14 cellular contexts compared by ENCODE assay signal in the genomic region with DNA sequence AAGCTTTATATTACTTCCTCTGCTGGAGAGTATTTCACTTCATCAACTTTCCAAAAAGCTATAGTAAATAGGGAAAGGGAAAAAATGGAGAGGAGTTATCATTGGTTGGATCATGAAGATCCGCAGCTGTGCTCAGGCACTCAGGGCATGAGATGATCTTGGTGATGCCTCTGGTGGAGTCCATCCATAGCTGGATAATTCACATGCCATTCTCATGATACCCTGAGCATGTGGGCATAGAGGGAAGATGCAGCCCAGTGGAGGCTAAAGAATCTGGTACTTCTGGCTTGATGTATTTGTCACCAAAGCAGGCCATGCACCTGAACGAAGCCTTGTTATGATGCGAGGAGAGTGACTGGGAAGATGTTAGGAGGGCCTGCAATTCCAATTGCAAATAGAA.
DNase-seq lines count a peak whose midpoint lies in the region; ATAC-seq and TF ChIP-seq lines count a peak whose summit lies in the region.
"Had no signal": no experiment of that assay in that cellular context is flagged by ENCODE, and none has a peak within 500 bp of the region (broad histone marks: within the 10 kb centered on the region; RNA-seq: fewer than 3 reads in every experiment).

No MANE protein-coding gene starts in this region.

- DNase-seq in activated CD8-positive, alpha-beta memory T cell treated with anti-CD3 and anti-CD28 coated beads for 24 hours: peak; percentile 26
- DNase-seq in activated CD8-positive, alpha-beta memory T cell treated with anti-CD3 and anti-CD28 coated beads, Interleukin-2, amount 10 ng/mL, durations not matched to agents 7 days and 5 days: no peak
- DNase-seq in kidney tubule cell (ENCODE audit: low spot score) (peak; percentile 23), NCI-H446 (lab: John Stamatoyannopoulos, UW) (no peak), chondrocyte (ENCODE audit: low spot score) (no peak), NCI-H69 (lab: John Stamatoyannopoulos, UW) (no peak)
- no peak for DNase-seq in natural killer cell treated with Interleukin-12 subunit alpha and Interleukin-12 subunit beta and Interleukin-15 and Interleukin-18, amount 100 ng/mL, for 72 hours (ENCODE audit: low spot score)
- DNase-seq: 8988T; Calu3; CD8-positive, alpha-beta T cell; DND-41; EL had no signal

- CTCF ChIA-PET in activated CD8-positive, alpha-beta memory T cell treated with anti-CD3 and anti-CD28 coated beads, Interleukin-2, amount 10 ng/mL, durations not matched to agents 7 days and 5 days (lab: Charles Lee): no interaction called here

- no peaks in the 10 kb centered on the region for H3K9me3 Mint-ChIP-seq in activated CD8-positive, alpha-beta memory T cell treated with anti-CD3 and anti-CD28 coated beads, Interleukin-2, amount 10 ng/mL, durations not matched to agents 7 days and 5 days (ENCODE audit: low read depth)
- H3K9me3 Mint-ChIP-seq in natural killer cell treated with Interleukin-12 subunit alpha and Interleukin-12 subunit beta and Interleukin-15 and Interleukin-18, amount 100 ng/mL, for 72 hours: no peaks in the 10 kb centered on the region
- no peaks in the 10 kb centered on the region for H3K9me3 Mint-ChIP-seq in chondrocyte (ENCODE audit: low read depth)
- H3K9me3 Mint-ChIP-seq: CD8-positive, alpha-beta T cell had no signal

- H3K4me1 Mint-ChIP-seq in activated CD8-positive, alpha-beta memory T cell treated with anti-CD3 and anti-CD28 coated beads, Interleukin-2, amount 10 ng/mL, durations not matched to agents 7 days and 5 days: peaks cover 6% of the 10 kb centered on the region
- H3K4me1 Mint-ChIP-seq in natural killer cell treated with Interleukin-12 subunit alpha and Interleukin-12 subunit beta and Interleukin-15 and Interleukin-18, amount 100 ng/mL, for 72 hours (ENCODE audit: low read depth in 2 of 2): peaks cover 14 to 20% of the 10 kb centered on the region in 2 donors
- H3K4me1 Mint-ChIP-seq in chondrocyte (ENCODE audit: low read depth): no peaks in the 10 kb centered on the region

- no peak for ATAC-seq in activated CD8-positive, alpha-beta memory T cell treated with anti-CD3 and anti-CD28 coated beads, Interleukin-2, amount 10 ng/mL, durations not matched to agents 7 days and 5 days
- ATAC-seq in natural killer cell treated with Interleukin-12 subunit alpha and Interleukin-12 subunit beta and Interleukin-15 and Interleukin-18, amount 100 ng/mL, for 72 hours: no peak
- ATAC-seq: CD8-positive, alpha-beta T cell; GM12878 had no signal

- no peaks in the 10 kb centered on the region for H3K27me3 Mint-ChIP-seq in activated CD8-positive, alpha-beta memory T cell treated with anti-CD3 and anti-CD28 coated beads, Interleukin-2, amount 10 ng/mL, durations not matched to agents 7 days and 5 days
- H3K27me3 Mint-ChIP-seq in natural killer cell treated with Interleukin-12 subunit alpha and Interleukin-12 subunit beta and Interleukin-15 and Interleukin-18, amount 100 ng/mL, for 72 hours: no peaks in the 10 kb centered on the region
- no peaks in the 10 kb centered on the region for H3K27me3 Mint-ChIP-seq in chondrocyte (ENCODE audit: low read depth)
- H3K27me3 Mint-ChIP-seq: B cell had no signal

- H3K4me3 Mint-ChIP-seq in activated CD8-positive, alpha-beta memory T cell treated with anti-CD3 and anti-CD28 coated beads, Interleukin-2, amount 10 ng/mL, durations not matched to agents 7 days and 5 days: no peak overlapping the region
- H3K4me3 Mint-ChIP-seq in natural killer cell treated with Interleukin-12 subunit alpha and Interleukin-12 subunit beta and Interleukin-15 and Interleukin-18, amount 100 ng/mL, for 72 hours: no peak overlapping the region
- no peak overlapping the region for H3K4me3 Mint-ChIP-seq in chondrocyte (ENCODE audit: unreplicated experiment)
- H3K4me3 Mint-ChIP-seq: B cell; CD8-positive, alpha-beta T cell had no signal

- H3K27ac Mint-ChIP-seq in activated CD8-positive, alpha-beta memory T cell treated with anti-CD3 and anti-CD28 coated beads, Interleukin-2, amount 10 ng/mL, durations not matched to agents 7 days and 5 days: no peak overlapping the region
- peak overlapping the region; percentile 15 to 67 for H3K27ac Mint-ChIP-seq in natural killer cell treated with Interleukin-12 subunit alpha and Interleukin-12 subunit beta and Interleukin-15 and Interleukin-18, amount 100 ng/mL, for 72 hours
- no peak overlapping the region for H3K27ac Mint-ChIP-seq in chondrocyte (ENCODE audit: unreplicated experiment)
- H3K27ac Mint-ChIP-seq: B cell; CD8-positive, alpha-beta T cell had no signal

- TF ChIP-seq CTCF in chondrocyte (IDR thresholded peaks at IDR 0.05): no peak

- no peaks in the 10 kb centered on the region for H3K36me3 Mint-ChIP-seq in activated CD8-positive, alpha-beta memory T cell treated with anti-CD3 and anti-CD28 coated beads, Interleukin-2, amount 10 ng/mL, durations not matched to agents 7 days and 5 days
- H3K36me3 Mint-ChIP-seq in natural killer cell treated with Interleukin-12 subunit alpha and Interleukin-12 subunit beta and Interleukin-15 and Interleukin-18, amount 100 ng/mL, for 72 hours: no peaks in the 10 kb centered on the region
- H3K36me3 Mint-ChIP-seq in chondrocyte (ENCODE audit: low read depth): peaks cover 1% of the 10 kb centered on the region

Comparison
In these comparisons a context has a peak if more than half of its experiments do, and no peak if none do; other contexts are left out.
1. DNase-seq: peak in activated CD8-positive, alpha-beta memory T cell treated with anti-CD3 and anti-CD28 coated beads for 24 hours (single experiment) and kidney tubule cell (single experiment); none in activated CD8-positive, alpha-beta memory T cell treated with anti-CD3 and anti-CD28 coated beads, Interleukin-2, amount 10 ng/mL, durations not matched to agents 7 days and 5 days (single experiment), natural killer cell treated with Interleukin-12 subunit alpha and Interleukin-12 subunit beta and Interleukin-15 and Interleukin-18, amount 100 ng/mL, for 72 hours (single experiment), NCI-H446 (0 of 2), chondrocyte (single experiment) and NCI-H69 (single experiment).
2. H3K27ac Mint-ChIP-seq: peak in natural killer cell treated with Interleukin-12 subunit alpha and Interleukin-12 subunit beta and Interleukin-15 and Interleukin-18, amount 100 ng/mL, for 72 hours (2 of 2); none in activated CD8-positive, alpha-beta memory T cell treated with anti-CD3 and anti-CD28 coated beads, Interleukin-2, amount 10 ng/mL, durations not matched to agents 7 days and 5 days (single experiment) and chondrocyte (single experiment).